ENCODE assay signal across 8 cellular contexts in genomic region chr17:35808962-35809854, GRCh38. TPM values are rescaled to one million over a fixed set of nuclear protein-coding genes. Genes with fewer than 3 reads are reported as not detected.
DNase-seq lines count a peak whose midpoint lies in the region; ATAC-seq and TF ChIP-seq lines count a peak whose summit lies in the region.

TAF15 (plus strand) TSS chr17:35809484; CDS start chr17:35809570, 86 bp downstream.

- no peaks in the 10 kb centered on the region for H3K36me3 ChIP-seq in left lung

- DNase-seq in NCI-H69 (lab: John Stamatoyannopoulos, UW): peak; percentile 100
- DNase-seq in activated CD4-positive, alpha-beta T cell treated with anti-CD3 and anti-CD28 coated beads, Interleukin-2, amount 50 U/mL, for 1 hour: peak; percentile 92
- peak; percentile 98 for DNase-seq in dedifferentiated amniotic fluid mesenchymal stem cell (ENCODE audit: extremely low spot score)
- peak; percentile 97 to 98 for DNase-seq in left lung
- DNase-seq in stimulated activated CD4-positive, alpha-beta T cell treated with anti-CD3 and anti-CD28 coated beads, Interleukin-2, amount 100 ng/mL, for 48 hours: peak; percentile 89 to 91

- intact Hi-C loops in left lung (cut with DNase I): no loop called here

- peaks cover 15 to 53% of the 10 kb centered on the region in 2 donors for H3K4me1 ChIP-seq in left lung

- ATAC-seq in GM19351 (IDR thresholded peaks at IDR 0.05; ENCODE audit: unreplicated experiment) (peak; percentile 87), HG03521 (IDR thresholded peaks at IDR 0.05; ENCODE audit: unreplicated experiment) (peak; percentile 92), left lung (peak; percentile 96)

- TF ChIP-seq CTCF in C4-2B (conservative IDR thresholded peaks at IDR 0.05) (peak; percentile 94), left lung (IDR thresholded peaks at IDR 0.05) (peak; percentile 58 to 62)

- peak within 1 kb of the TSS; percentile 85 to 89 for H3K4me3 ChIP-seq in left lung

- H3K27ac ChIP-seq in C4-2B (peak within 1 kb of the TSS; percentile 88), left lung (peak within 1 kb of the TSS; percentile 95)

- H3K9me3 ChIP-seq in left lung: no peaks in the 10 kb centered on the region

- no peaks in the 10 kb centered on the region for H3K27me3 ChIP-seq in left lung

RNA-seq across cellular contexts. Expression of gene TAF15, which starts in this region (rescaled TPM):
- 100 to 1,000 TPM; 140 to 163 TPM for total RNA-seq in left lung

Comparison
In these comparisons a context has a peak if more than half of its experiments do, and no peak if none do; other contexts are left out.
1. Peak in every context shown above with its lines: DNase-seq, ATAC-seq, H3K4me3 ChIP-seq and H3K27ac ChIP-seq.